ENCODE assay signal across 8 cellular contexts in genomic region chr9:127785023-127785932, GRCh38. TPM values are rescaled to one million over a fixed set of nuclear protein-coding genes. Genes with fewer than 3 reads are reported as not detected.
A peak's percentile ranks its signal among the peaks of the same experiment; 100 is the strongest.
DNase-seq lines count a peak whose midpoint lies in the region; ATAC-seq and TF ChIP-seq lines count a peak whose summit lies in the region.

No MANE protein-coding gene starts in this region.

- intact Hi-C loops in A673 (cut with micrococcal nuclease; ENCODE audit: unreplicated experiment), result loop anchor here (1.0 to 5.0 kb wide), 3 partner anchors 50 to 194 kb away; partner anchors contain the start of gene TOR2A

- no peaks in the 10 kb centered on the region for H3K9me3 ChIP-seq in A673 (ENCODE audit: low read depth, low read length, poor library complexity, severe bottlenecking)
- no peaks in the 10 kb centered on the region for H3K9me3 ChIP-seq in WERI-Rb-1 (ENCODE audit: severe bottlenecking)
- H3K9me3 ChIP-seq in smooth muscle cell (replicated peaks; ENCODE audit: low read depth), result no peaks in the 10 kb centered on the region

- POLR2A ChIA-PET in A673 (lab: Charles Lee; ENCODE audit: low non-redundant PET), result interaction anchor here (0.6 to 0.7 kb wide), 2 partner anchors 13 to 714 kb away, joined by 3 to 4 read pairs; no protein-coding TSS in a partner anchor

- no TSS peak for BruUV-seq in A673 (replicated peaks; lab: Mats Ljungman, UMichigan)

- CTCF ChIA-PET in A673 (lab: Charles Lee), result interaction anchor here (1.6 kb wide), 1 partner anchor 51 kb away, joined by 5 read pairs; the partner anchor contains the start of gene TOR2A

- H3F3A ChIP-seq in smooth muscle cell (ENCODE audit: low read depth), result peaks cover 8% of the 10 kb centered on the region

- in situ Hi-C loops in T47D (cut with HindIII; ENCODE audit: low pct_unique_long_range_greater_than_20kb, low sequenced_read_pairs), result no loop called here

- peak overlapping the region; percentile 85 for H3K4me2 ChIP-seq in smooth muscle cell

- TF ChIP-seq CTCF in A673 (conservative IDR thresholded peaks at IDR 0.05; ENCODE audit: low read depth, low read length) (peak; percentile 94), WERI-Rb-1 (IDR thresholded peaks at IDR 0.05; ENCODE audit: low read depth, low read length) (peak; percentile 85), smooth muscle cell (IDR thresholded peaks at IDR 0.05; ENCODE audit: borderline replicate concordance, insufficient read depth, poor library complexity, severe bottlenecking) (peak; percentile 95)

- peaks cover 43% of the 10 kb centered on the region for H4K20me1 ChIP-seq in smooth muscle cell (ENCODE audit: low read depth)

- WGBS in smooth muscle cell (ENCODE audit: low lambda C conversion rate), result 5% methylated on average over 11 of the region's 123 CpGs

- H2AFZ ChIP-seq in smooth muscle cell (ENCODE audit: low read depth), result peak overlapping the region; percentile 13

- H3K36me3 ChIP-seq in A673 (ENCODE audit: insufficient read depth, low read length, poor library complexity, severe bottlenecking) (peaks cover 34% of the 10 kb centered on the region), WERI-Rb-1 (peaks cover 42% of the 10 kb centered on the region), smooth muscle cell (ENCODE audit: low read depth) (peaks cover 11% of the 10 kb centered on the region)

- peak; percentile 34 for ATAC-seq in GM18520 (IDR thresholded peaks at IDR 0.05; ENCODE audit: unreplicated experiment)
- ATAC-seq in HG03064 (IDR thresholded peaks at IDR 0.05; ENCODE audit: low read depth, unreplicated experiment), result peak; percentile 40

- no peaks in the 10 kb centered on the region for H3K27me3 ChIP-seq in A673 (replicated peaks; ENCODE audit: insufficient read depth, low read depth, low read length, poor library complexity)
- H3K27me3 ChIP-seq in WERI-Rb-1 (ENCODE audit: insufficient read depth, low read depth, severe bottlenecking), result no peaks in the 10 kb centered on the region
- no peaks in the 10 kb centered on the region for H3K27me3 ChIP-seq in smooth muscle cell (ENCODE audit: low read depth)

- no peak overlapping the region for H3K9ac ChIP-seq in smooth muscle cell (ENCODE audit: low read depth)

- H3K27ac ChIP-seq in A673 (ENCODE audit: low read depth, low read length, poor library complexity, severe bottlenecking), result peak overlapping the region; percentile 93
- peak overlapping the region; percentile 98 for H3K27ac ChIP-seq in WERI-Rb-1
- no peak overlapping the region for H3K27ac ChIP-seq in smooth muscle cell (ENCODE audit: low read depth)

- peak overlapping the region; percentile 77 for H3K4me3 ChIP-seq in A673 (ENCODE audit: low read depth, low read length, poor library complexity, severe bottlenecking)
- peak overlapping the region; percentile 54 for H3K4me3 ChIP-seq in WERI-Rb-1 (ENCODE audit: low read depth, low read length)
- peak overlapping the region; percentile 100 for H3K4me3 ChIP-seq in smooth muscle cell

- DNase-seq in A673 (ENCODE audit: low spot score), result peak; percentile 90
- peak; percentile 87 for DNase-seq in NCI-H2171 treated with DMSO at 0.1 percent for 48 hours (lab: John Stamatoyannopoulos, UW)
- peak; percentile 94 for DNase-seq in WERI-Rb-1
- peak; percentile 90 to 97 for DNase-seq in T47D (ENCODE audit: low read depth in 1 of 2, low spot score in 1 of 2)
- peak; percentile 93 for DNase-seq in iPS-NIHi11 (ENCODE audit: low spot score)
- DNase-seq in smooth muscle cell (lab: John Stamatoyannopoulos, UW; ENCODE audit: unreplicated experiment), result peak; percentile 59

- H3K79me2 ChIP-seq in smooth muscle cell (ENCODE audit: low read depth), result peaks cover 44% of the 10 kb centered on the region

- H3K4me1 ChIP-seq in A673 (ENCODE audit: insufficient read depth, low read length, poor library complexity, severe bottlenecking) (peaks cover 6% of the 10 kb centered on the region), smooth muscle cell (ENCODE audit: low read depth) (peaks cover 8% of the 10 kb centered on the region)

RNA-seq across cellular contexts. Expression of gene CDK9, which starts 0.6 kb away (rescaled TPM):
- total RNA-seq in A673 (2021) (68.0 and 77.7 TPM in 2 replicates), smooth muscle cell (38.2 and 48.0 TPM in 2 replicates)
- polyA plus RNA-seq in smooth muscle cell, result 61.4 and 68.6 TPM in 2 replicates

RNA-seq across cellular contexts. Expression of gene SH2D3C, which starts 6.8 kb away (rescaled TPM):
- not detected in 2 replicates for total RNA-seq in A673 (2021)
- total RNA-seq in smooth muscle cell, result 1.5 TPM in 1 of 2 replicates, not detected in the other
- polyA plus RNA-seq in smooth muscle cell, result 0.54 and 0.83 TPM in 2 replicates

RNA-seq across cellular contexts. Expression of gene FPGS, which starts 17.4 kb away (rescaled TPM):
- total RNA-seq in A673 (2021) (74.9 and 78.2 TPM in 2 replicates), smooth muscle cell (9.2 and 12.9 TPM in 2 replicates)
- polyA plus RNA-seq in smooth muscle cell, result 26.2 and 34.9 TPM in 2 replicates

RNA-seq across cellular contexts. Expression of gene TOR2A, which starts 50.2 kb away (rescaled TPM):
- total RNA-seq in A673 (2021) (9.1 and 9.2 TPM in 2 replicates), smooth muscle cell (6.5 and 7.3 TPM in 2 replicates)
- 11.5 and 12.3 TPM in 2 replicates for polyA plus RNA-seq in smooth muscle cell
